12 cellular contexts compared by ENCODE assay signal in the genomic region with DNA sequence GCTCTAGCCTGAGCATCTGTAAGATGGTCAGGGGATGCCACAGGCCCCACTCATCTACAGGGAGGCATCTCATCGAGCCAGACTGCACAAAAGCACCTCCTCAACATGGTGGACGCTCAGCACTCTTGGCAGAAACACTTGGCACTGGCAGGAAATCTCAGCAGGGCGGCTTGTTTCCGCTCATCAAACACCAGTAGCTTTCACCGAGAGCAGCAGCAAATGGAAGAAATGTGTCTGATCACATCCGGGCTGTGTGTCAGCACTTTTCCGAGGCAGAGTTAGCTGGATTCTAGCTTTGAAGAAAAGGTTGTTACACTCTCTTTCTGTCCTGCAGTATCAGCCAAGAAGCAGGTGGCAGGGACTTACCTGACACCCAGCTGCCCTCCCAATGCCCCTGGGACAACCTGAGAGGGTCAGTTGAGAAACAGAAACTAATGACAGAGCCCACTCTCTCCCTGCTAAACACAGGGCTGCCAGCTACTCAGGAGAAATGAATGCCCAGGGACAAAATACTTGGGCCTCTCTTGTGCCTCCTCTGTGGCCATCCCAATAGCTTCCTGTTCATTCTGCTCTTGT.
DNase-seq lines count a peak whose midpoint lies in the region; ATAC-seq, FAIRE-seq and TF ChIP-seq lines count a peak whose summit lies in the region.
"Had no signal": no experiment of that assay in that cellular context is flagged by ENCODE, and none has a peak within 500 bp of the region (broad histone marks: within the 10 kb centered on the region; RNA-seq: fewer than 3 reads in every experiment).

No MANE protein-coding gene starts in this region.

- H3K27me3 ChIP-seq in GM12878 (replicated peaks in 1 of 2; ENCODE audit: control insufficient read depth in 2 of 2, insufficient read depth in 2 of 2, low read length in 1 of 2), result no peaks in the 10 kb centered on the region
- H3K27me3 ChIP-seq in testis, result no peaks in the 10 kb centered on the region
- H3K27me3 ChIP-seq: upper lobe of right lung had no signal

- H3K36me3 Mint-ChIP-seq in activated CD4-positive, alpha-beta T cell treated with anti-CD3 and anti-CD28 coated beads for 36 hours (ENCODE audit: low read depth), result no peaks in the 10 kb centered on the region
- H3K36me3 Mint-ChIP-seq: mesothelial cell of epicardium had no signal

- H3K79me2 ChIP-seq in GM12878 (ENCODE audit: control insufficient read depth, insufficient read depth, low read length), result no peaks in the 10 kb centered on the region

- CTCF ChIA-PET in activated CD4-positive, alpha-beta T cell treated with anti-CD3 and anti-CD28 coated beads for 36 hours (lab: Charles Lee), result interaction anchor here (0.8 kb wide), 1 partner anchor 105 kb away, joined by 3 read pairs; no protein-coding TSS in a partner anchor
- CTCF ChIA-PET in GM12878 (lab: Yijun Ruan, JAX), result interaction anchor here (0.6 to 3.1 kb wide), 9 partner anchors 12 to 215 kb away, joined by 3 to 19 read pairs (median 6); no protein-coding TSS in a partner anchor

- H3K27ac Mint-ChIP-seq in activated CD4-positive, alpha-beta T cell treated with anti-CD3 and anti-CD28 coated beads for 36 hours, result peak overlapping the region; percentile 79
- H3K27ac Mint-ChIP-seq: mesothelial cell of epicardium had no signal

- intact Hi-C loops in activated CD4-positive, alpha-beta T cell treated with anti-CD3 and anti-CD28 coated beads for 36 hours (cut with DNase I, micrococcal nuclease), result loop anchor here in 1 of 2 experiments (1.0 kb wide), 1 partner anchor 214 kb away; no protein-coding TSS in a partner anchor
- intact Hi-C loops in GM12878 (cut with micrococcal nuclease; ENCODE audit: unreplicated experiment), result loop anchor here (5.0 kb wide), 4 partner anchors 93 to 213 kb away; no protein-coding TSS in a partner anchor
- intact Hi-C loops in testis (cut with DNase I; ENCODE audit: low total_unique reads), result no loop called here

- 33% methylated on average over 7 of the region's 7 CpGs for WGBS in GM12878 (ENCODE audit: insufficient coverage, insufficient replicate concordance, low lambda C conversion rate, missing lambda C conversion rate)
- 67 to 91% methylated on average over 2 to 7 of the region's 7 CpGs for WGBS in testis, 2 donors

- H3K36me3 ChIP-seq in GM12878 (ENCODE audit: control insufficient read depth in 2 of 2, insufficient read depth in 2 of 2, low read length in 1 of 2) (no peaks in the 10 kb centered on the region), testis (ENCODE audit: low read depth, missing control alignments) (no peaks in the 10 kb centered on the region)
- H3K36me3 ChIP-seq: upper lobe of right lung had no signal

- no peaks in the 10 kb centered on the region for H3K4me1 Mint-ChIP-seq in activated CD4-positive, alpha-beta T cell treated with anti-CD3 and anti-CD28 coated beads for 36 hours

- TF ChIP-seq RAD21 in GM12878 (IDR thresholded peaks at IDR 0.05; ENCODE audit: insufficient read depth, low read depth, low read length), result no peak

- TF ChIP-seq POLR2A in GM12878 (IDR thresholded peaks at IDR 0.05; ENCODE audit: low read depth, low read length), result no peak
- no peak for TF ChIP-seq POLR2A in testis (IDR thresholded peaks at IDR 0.05)

- no peak overlapping the region for H3K27ac ChIP-seq in GM12878 (ENCODE audit: control insufficient read depth, insufficient read depth)
- no peak overlapping the region for H3K27ac ChIP-seq in testis
- H3K27ac ChIP-seq: upper lobe of right lung had no signal

- BruUV-seq in GM12878 (replicated peaks; lab: Mats Ljungman, UMichigan), result no TSS peak

- H3K4me3 ChIP-seq in GM12878 (no peak overlapping the region), testis (no peak overlapping the region)
- H3K4me3 ChIP-seq: upper lobe of right lung had no signal

- FAIRE-seq in GM12878 (lab: Jason Lieb, UNC), result no peak

- H3K9me3 ChIP-seq in GM12878 (replicated peaks; ENCODE audit: control insufficient read depth, insufficient read depth, low read length), result no peaks in the 10 kb centered on the region
- no peaks in the 10 kb centered on the region for H3K9me3 ChIP-seq in testis
- H3K9me3 ChIP-seq: upper lobe of right lung had no signal

- H4K20me1 ChIP-seq in GM12878 (ENCODE audit: control insufficient read depth, insufficient read depth), result no peaks in the 10 kb centered on the region

- H2AFZ ChIP-seq in GM12878 (ENCODE audit: control insufficient read depth, low read depth, low read length), result peak overlapping the region; percentile 49; the same call in 1 of the 2 replicates

- H3K4me2 ChIP-seq in GM12878 (ENCODE audit: control insufficient read depth, insufficient read depth), result no peak overlapping the region

- peak; percentile 85 for ATAC-seq in activated CD4-positive, alpha-beta T cell treated with anti-CD3 and anti-CD28 coated beads for 36 hours
- peak; percentile 24; the same call in 1 of the 3 replicates for ATAC-seq in GM12878
- ATAC-seq: upper lobe of right lung had no signal

- no peak for TF ChIP-seq EP300 in GM12878 (IDR thresholded peaks at IDR 0.05; ENCODE audit: borderline replicate concordance in 1 of 2, control insufficient read depth in 1 of 2, low read depth in 2 of 2, low read length in 2 of 2)

- no peak overlapping the region for H3K9ac ChIP-seq in GM12878 (ENCODE audit: control insufficient read depth, insufficient read depth, low read length)

- H3K4me1 ChIP-seq in GM12878 (ENCODE audit: control insufficient read depth, insufficient read depth, low read length) (no peaks in the 10 kb centered on the region), testis (no peaks in the 10 kb centered on the region)
- H3K4me1 ChIP-seq: upper lobe of right lung had no signal

- H3K27me3 Mint-ChIP-seq in activated CD4-positive, alpha-beta T cell treated with anti-CD3 and anti-CD28 coated beads for 36 hours, result no peaks in the 10 kb centered on the region

- TF ChIP-seq CTCF in GM12878 (IDR thresholded peaks at IDR 0.05 in 2 of 3, conservative IDR thresholded peaks at IDR 0.05 in 1 of 3; ENCODE audit: control insufficient read depth in 2 of 3, extremely low read depth in 1 of 3, insufficient read depth in 1 of 3, low read depth in 3 of 3, low read length in 3 of 3) (no peak), testis (IDR thresholded peaks at IDR 0.05) (no peak)

- SMC1A ChIA-PET in GM12878 (lab: Charles Lee; ENCODE audit: uncharacterized antibody, unreplicated experiment), result interaction anchor here (0.8 to 2.0 kb wide), 11 partner anchors 9 to 216 kb away, joined by 3 to 6 read pairs (median 3); no protein-coding TSS in a partner anchor

- DNase-seq in NCI-H748 (lab: John Stamatoyannopoulos, UW; ENCODE audit: unreplicated experiment) (peak; percentile 18), NCI-H748 treated with DMSO at 0.1 percent for 48 hours (lab: John Stamatoyannopoulos, UW) (no peak), GM12878 (ENCODE audit: low read depth, low spot score) (no peak), testis (no peak), cortex of kidney (lab: John Stamatoyannopoulos, UW) (no peak), NK-92 (lab: John Stamatoyannopoulos, UW; ENCODE audit: unreplicated experiment) (no peak)
- DNase-seq in activated CD4-positive, alpha-beta T cell treated with anti-CD3 and anti-CD28 coated beads for 36 hours, result peak; percentile 51
- peak in 2 of 3 experiments; percentile 7 to 12 for DNase-seq in stimulated activated CD4-positive, alpha-beta T cell treated with anti-CD3 and anti-CD28 coated beads, TNF-alpha, amount 100 ng/mL, for 24 hours (ENCODE audit: low read depth in 3 of 3)
- DNase-seq: NCI-H774, T1000, upper lobe of right lung had no signal

- in situ Hi-C loops in GM12878 (cut with MboI), result no loop called here

- RAD21 ChIA-PET in GM12878 (lab: Charles Lee; ENCODE audit: unreplicated experiment), result interaction anchor here (0.6 to 1.5 kb wide), 5 partner anchors 44 to 146 kb away, joined by 3 to 11 read pairs (median 3); no protein-coding TSS in a partner anchor

- no peaks in the 10 kb centered on the region for H3K9me3 Mint-ChIP-seq in activated CD4-positive, alpha-beta T cell treated with anti-CD3 and anti-CD28 coated beads for 36 hours (ENCODE audit: low read depth)
- H3K9me3 Mint-ChIP-seq: mesothelial cell of epicardium had no signal

- H3K4me3 Mint-ChIP-seq in activated CD4-positive, alpha-beta T cell treated with anti-CD3 and anti-CD28 coated beads for 36 hours, result no peak overlapping the region
- H3K4me3 Mint-ChIP-seq: mesothelial cell of epicardium had no signal

- POLR2A ChIA-PET in activated CD4-positive, alpha-beta T cell treated with anti-CD3 and anti-CD28 coated beads for 36 hours (lab: Charles Lee), result no interaction called here
- POLR2A ChIA-PET in GM12878 (lab: Charles Lee), result no interaction called here

TF ChIP-seq in GM12878, 131 proteins besides CTCF, POLR2A, EP300 and RAD21 (continues in another document):
- TF ChIP-seq GABPA (IDR thresholded peaks at IDR 0.05; ENCODE audit: low read depth) (no peak), BMI1 (IDR thresholded peaks at IDR 0.05; ENCODE audit: borderline replicate concordance) (no peak)
- TF ChIP-seq, protein P1, sequence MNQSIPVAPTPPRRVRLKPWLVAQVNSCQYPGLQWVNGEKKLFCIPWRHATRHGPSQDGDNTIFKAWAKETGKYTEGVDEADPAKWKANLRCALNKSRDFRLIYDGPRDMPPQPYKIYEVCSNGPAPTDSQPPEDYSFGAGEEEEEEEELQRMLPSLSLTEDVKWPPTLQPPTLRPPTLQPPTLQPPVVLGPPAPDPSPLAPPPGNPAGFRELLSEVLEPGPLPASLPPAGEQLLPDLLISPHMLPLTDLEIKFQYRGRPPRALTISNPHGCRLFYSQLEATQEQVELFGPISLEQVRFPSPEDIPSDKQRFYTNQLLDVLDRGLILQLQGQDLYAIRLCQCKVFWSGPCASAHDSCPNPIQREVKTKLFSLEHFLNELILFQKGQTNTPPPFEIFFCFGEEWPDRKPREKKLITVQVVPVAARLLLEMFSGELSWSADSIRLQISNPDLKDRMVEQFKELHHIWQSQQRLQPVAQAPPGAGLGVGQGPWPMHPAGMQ (IDR thresholded peaks at IDR 0.05; ENCODE audit: borderline replicate concordance), result no peak

Comparison
In these comparisons a context has a peak if more than half of its experiments do, and no peak if none do; other contexts are left out.
1. DNase-seq: peak in NCI-H748 (single experiment), activated CD4-positive, alpha-beta T cell treated with anti-CD3 and anti-CD28 coated beads for 36 hours (single experiment) and stimulated activated CD4-positive, alpha-beta T cell treated with anti-CD3 and anti-CD28 coated beads, TNF-alpha, amount 100 ng/mL, for 24 hours (2 of 3); none in NCI-H748 treated with DMSO at 0.1 percent for 48 hours (single experiment), GM12878 (single experiment), testis (single experiment), cortex of kidney (single experiment) and NK-92 (single experiment).